ENCODE assay signal across 2 cellular contexts in genomic region chr1:53771648-53772047, GRCh38.
TF ChIP-seq lines count a peak whose summit lies in the region.

No MANE protein-coding gene starts in this region.

TF ChIP-seq in SK-N-SH, 30 proteins besides CTCF, POLR2A, EP300 and RAD21:
- TF ChIP-seq, protein P1, sequence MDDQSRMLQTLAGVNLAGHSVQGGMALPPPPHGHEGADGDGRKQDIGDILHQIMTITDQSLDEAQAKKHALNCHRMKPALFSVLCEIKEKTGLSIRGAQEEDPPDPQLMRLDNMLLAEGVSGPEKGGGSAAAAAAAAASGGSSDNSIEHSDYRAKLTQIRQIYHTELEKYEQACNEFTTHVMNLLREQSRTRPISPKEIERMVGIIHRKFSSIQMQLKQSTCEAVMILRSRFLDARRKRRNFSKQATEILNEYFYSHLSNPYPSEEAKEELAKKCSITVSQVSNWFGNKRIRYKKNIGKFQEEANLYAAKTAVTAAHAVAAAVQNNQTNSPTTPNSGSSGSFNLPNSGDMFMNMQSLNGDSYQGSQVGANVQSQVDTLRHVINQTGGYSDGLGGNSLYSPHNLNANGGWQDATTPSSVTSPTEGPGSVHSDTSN (IDR thresholded peaks at IDR 0.05) = peak; percentile 25; the same call in 1 of the 2 replicates
- TF ChIP-seq TCF12 (IDR thresholded peaks at IDR 0.05) (0 out of 2 replicates have a peak, but pooled peaks have one; percentile 4), FOSL2 (IDR thresholded peaks at IDR 0.05; ENCODE audit: borderline replicate concordance, low read depth) (no peak)

TF ChIP-seq in SK-N-SH treated with all-trans-retinoic acid at 6 μM for 48 hours, 23 proteins besides CTCF, POLR2A, EP300 and RAD21 (continued from another document):
- TF ChIP-seq TSHZ2 (CRISPR knock-in tag; IDR thresholded peaks at IDR 0.05) = no peak
- TF ChIP-seq RARB (CRISPR knock-in tag; IDR thresholded peaks at IDR 0.05) = no peak
- no peak for TF ChIP-seq POU6F1 (CRISPR knock-in tag; IDR thresholded peaks at IDR 0.05; ENCODE audit: borderline replicate concordance, low read depth)
- TF ChIP-seq ISL1 (CRISPR knock-in tag; IDR thresholded peaks at IDR 0.05) = no peak
- TF ChIP-seq, protein P2, sequence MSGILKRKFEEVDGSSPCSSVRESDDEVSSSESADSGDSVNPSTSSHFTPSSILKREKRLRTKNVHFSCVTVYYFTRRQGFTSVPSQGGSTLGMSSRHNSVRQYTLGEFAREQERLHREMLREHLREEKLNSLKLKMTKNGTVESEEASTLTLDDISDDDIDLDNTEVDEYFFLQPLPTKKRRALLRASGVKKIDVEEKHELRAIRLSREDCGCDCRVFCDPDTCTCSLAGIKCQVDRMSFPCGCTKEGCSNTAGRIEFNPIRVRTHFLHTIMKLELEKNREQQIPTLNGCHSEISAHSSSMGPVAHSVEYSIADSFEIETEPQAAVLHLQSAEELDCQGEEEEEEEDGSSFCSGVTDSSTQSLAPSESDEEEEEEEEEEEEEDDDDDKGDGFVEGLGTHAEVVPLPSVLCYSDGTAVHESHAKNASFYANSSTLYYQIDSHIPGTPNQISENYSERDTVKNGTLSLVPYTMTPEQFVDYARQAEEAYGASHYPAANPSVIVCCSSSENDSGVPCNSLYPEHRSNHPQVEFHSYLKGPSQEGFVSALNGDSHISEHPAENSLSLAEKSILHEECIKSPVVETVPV (CRISPR knock-in tag; IDR thresholded peaks at IDR 0.05) = no peak
- no peak for TF ChIP-seq BACH2 (CRISPR knock-in tag; IDR thresholded peaks at IDR 0.05; ENCODE audit: borderline replicate concordance)
- TF ChIP-seq, protein P3, sequence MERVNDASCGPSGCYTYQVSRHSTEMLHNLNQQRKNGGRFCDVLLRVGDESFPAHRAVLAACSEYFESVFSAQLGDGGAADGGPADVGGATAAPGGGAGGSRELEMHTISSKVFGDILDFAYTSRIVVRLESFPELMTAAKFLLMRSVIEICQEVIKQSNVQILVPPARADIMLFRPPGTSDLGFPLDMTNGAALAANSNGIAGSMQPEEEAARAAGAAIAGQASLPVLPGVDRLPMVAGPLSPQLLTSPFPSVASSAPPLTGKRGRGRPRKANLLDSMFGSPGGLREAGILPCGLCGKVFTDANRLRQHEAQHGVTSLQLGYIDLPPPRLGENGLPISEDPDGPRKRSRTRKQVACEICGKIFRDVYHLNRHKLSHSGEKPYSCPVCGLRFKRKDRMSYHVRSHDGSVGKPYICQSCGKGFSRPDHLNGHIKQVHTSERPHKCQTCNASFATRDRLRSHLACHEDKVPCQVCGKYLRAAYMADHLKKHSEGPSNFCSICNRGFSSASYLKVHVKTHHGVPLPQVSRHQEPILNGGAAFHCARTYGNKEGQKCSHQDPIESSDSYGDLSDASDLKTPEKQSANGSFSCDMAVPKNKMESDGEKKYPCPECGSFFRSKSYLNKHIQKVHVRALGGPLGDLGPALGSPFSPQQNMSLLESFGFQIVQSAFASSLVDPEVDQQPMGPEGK (CRISPR knock-in tag; IDR thresholded peaks at IDR 0.05; ENCODE audit: borderline replicate concordance) = no peak
- TF ChIP-seq TCF4 (CRISPR knock-in tag; IDR thresholded peaks at IDR 0.05; ENCODE audit: borderline replicate concordance) = no peak
- TF ChIP-seq GLIS3 (CRISPR knock-in tag; IDR thresholded peaks at IDR 0.05) = no peak
- no peak for TF ChIP-seq CSDC2 (CRISPR knock-in tag; IDR thresholded peaks at IDR 0.05)
- TF ChIP-seq ZNF8 (CRISPR knock-in tag; IDR thresholded peaks at IDR 0.05) = no peak
